ENCODE assay signal across 8 cellular contexts in the genomic region with DNA sequence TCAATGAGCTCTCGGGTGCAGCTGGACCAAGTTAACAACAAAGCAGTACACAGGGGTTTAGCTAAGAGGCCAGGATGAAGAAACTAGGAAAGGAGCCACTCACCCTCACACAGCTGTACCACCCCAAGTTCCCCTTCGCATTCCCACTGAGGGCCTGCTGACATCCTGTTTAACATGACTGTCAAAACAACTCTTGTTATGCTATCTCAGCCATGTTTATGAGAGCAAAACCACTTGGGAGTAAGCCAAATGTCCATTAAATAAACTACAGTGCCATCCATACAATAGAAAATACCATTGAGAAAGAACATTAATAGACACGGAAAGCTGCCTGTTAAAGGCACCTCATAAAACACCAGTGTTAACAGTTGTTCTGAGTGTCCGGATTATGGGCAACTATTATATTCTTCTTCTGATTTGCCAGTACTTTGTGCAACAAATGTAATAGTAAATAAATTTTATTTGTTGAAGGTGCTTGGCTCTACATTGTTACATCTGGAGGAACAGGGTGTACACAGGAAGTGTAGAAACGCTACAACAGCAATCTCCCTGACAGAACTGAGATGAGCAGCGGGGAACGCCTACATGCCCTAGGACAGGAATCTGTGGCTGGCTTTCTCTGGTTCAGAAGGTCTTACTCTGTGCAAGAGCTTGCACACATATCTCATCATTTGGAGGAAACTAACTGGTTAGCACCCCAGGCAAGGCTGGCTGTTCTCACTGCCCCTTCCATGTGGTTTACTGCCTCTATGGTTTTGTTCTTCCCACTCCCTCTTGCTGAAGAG.
DNase-seq lines count a peak whose midpoint lies in the region; ATAC-seq, FAIRE-seq and TF ChIP-seq lines count a peak whose summit lies in the region.

No MANE protein-coding gene starts in this region.

- no peak for TF ChIP-seq RAD21 in liver (IDR thresholded peaks at IDR 0.05)
- no peak for TF ChIP-seq RAD21 in HepG2 (CRISPR knock-in tag; IDR thresholded peaks at IDR 0.05)

- H3K9ac ChIP-seq in liver (ENCODE audit: low read depth in 1 of 2, low read length in 2 of 2) (no peak overlapping the region), HepG2 (ENCODE audit: insufficient read depth, low read depth, low read length) (no peak overlapping the region)

- H3K4me3 ChIP-seq in liver (ENCODE audit: low read depth in 1 of 3, low read length in 3 of 3) (no peak overlapping the region), HepG2 (replicated peaks in 1 of 3; ENCODE audit: insufficient read depth in 1 of 3, low read depth in 2 of 3, low read length in 3 of 3) (no peak overlapping the region), hepatocyte (no peak overlapping the region)

- H3K4me1 Mint-ChIP-seq in activated CD4-positive, alpha-beta T cell treated with anti-CD3 and anti-CD28 coated beads, Interleukin-2, amount 10 ng/mL, durations not matched to agents 7 days and 5 days, result peaks cover 70% of the 10 kb centered on the region

- H3K27ac ChIP-seq in liver (ENCODE audit: low read depth in 1 of 2, low read length in 2 of 2) (no peak overlapping the region), HepG2 (ENCODE audit: extremely low read length, insufficient read depth, low read length) (no peak overlapping the region), hepatocyte (peak overlapping the region; percentile 74)

- no peaks in the 10 kb centered on the region for H3K9me3 Mint-ChIP-seq in activated CD4-positive, alpha-beta T cell treated with anti-CD3 and anti-CD28 coated beads, Interleukin-2, amount 10 ng/mL, durations not matched to agents 7 days and 5 days

- TF ChIP-seq CTCF in liver (IDR thresholded peaks at IDR 0.05; ENCODE audit: low read depth, low read length, missing input control) (no peak), HepG2 (CRISPR knock-in tag; IDR thresholded peaks at IDR 0.05) (no peak), hepatocyte (IDR thresholded peaks at IDR 0.05; ENCODE audit: poor library complexity) (no peak)

- H3K4me1 ChIP-seq in liver (ENCODE audit: control insufficient read depth in 4 of 4, insufficient read depth in 4 of 4, low read length in 3 of 4), result peaks cover 0 to 6% (median 2%) of the 10 kb centered on the region in 4 donors
- no peaks in the 10 kb centered on the region for H3K4me1 ChIP-seq in HepG2 (ENCODE audit: insufficient read depth, low read length)
- H3K4me1 ChIP-seq in hepatocyte (ENCODE audit: insufficient read depth), result peaks cover 30% of the 10 kb centered on the region

- DNase-seq in HepG2 (ENCODE audit: low spot score), result no peak
- DNase-seq in HT1080 (ENCODE audit: low read depth), result peak; percentile 48
- peak; percentile 49 for DNase-seq in activated CD4-positive, alpha-beta T cell treated with anti-CD3 and anti-CD28 coated beads, Interleukin-2, amount 10 ng/mL, durations not matched to agents 7 days and 5 days
- DNase-seq in hepatocyte (ENCODE audit: low spot score), result peak; percentile 59
- no peak for DNase-seq in SW 1271 (lab: John Stamatoyannopoulos, UW)
- DNase-seq in DMS 273 treated with DMSO at 0.1 percent for 48 hours (lab: John Stamatoyannopoulos, UW), result no peak
- DNase-seq in NCI-H446 treated with DMSO at 0.1 percent for 48 hours (lab: John Stamatoyannopoulos, UW), result no peak

- POLR2A ChIA-PET in HepG2 (lab: Yijun Ruan, JAX), result no interaction called here
- POLR2A ChIA-PET in activated CD4-positive, alpha-beta T cell treated with anti-CD3 and anti-CD28 coated beads, Interleukin-2, amount 10 ng/mL, durations not matched to agents 7 days and 5 days (lab: Charles Lee), result no interaction called here

- H3K9me3 ChIP-seq in liver (ENCODE audit: control insufficient read depth in 4 of 4, low read length in 3 of 4) (no peaks in the 10 kb centered on the region), HepG2 (ENCODE audit: low read length) (no peaks in the 10 kb centered on the region), hepatocyte (ENCODE audit: low read depth) (no peaks in the 10 kb centered on the region)

- 72% methylated on average over 7 of the region's 7 CpGs for WGBS in liver
- WGBS in HepG2 (ENCODE audit: low lambda C conversion rate), result 23% methylated on average over 7 of the region's 7 CpGs
- WGBS in hepatocyte (ENCODE audit: low lambda C conversion rate, missing lambda C conversion rate), result 51% methylated on average over 7 of the region's 7 CpGs

- no peak for TF ChIP-seq EP300 in HepG2 (IDR thresholded peaks at IDR 0.05; ENCODE audit: low read depth in 2 of 2, low read length in 2 of 2)
- TF ChIP-seq EP300 in HepG2 (CRISPR knock-in tag; IDR thresholded peaks at IDR 0.05; ENCODE audit: borderline replicate concordance), result no peak

- no peak for ATAC-seq in HepG2

- no peak for TF ChIP-seq POLR2A in HepG2 (IDR thresholded peaks at IDR 0.05; ENCODE audit: insufficient read depth in 1 of 2, low read depth in 2 of 2, low read length in 2 of 2)

- no peaks in the 10 kb centered on the region for H3K36me3 ChIP-seq in liver (ENCODE audit: control insufficient read depth in 4 of 4, insufficient read depth in 3 of 4, low read depth in 1 of 4, low read length in 3 of 4)
- H3K36me3 ChIP-seq in HepG2 (replicated peaks in 1 of 2; ENCODE audit: control insufficient read depth in 1 of 2, insufficient read depth in 2 of 2, low read length in 2 of 2), result no peaks in the 10 kb centered on the region
- no peaks in the 10 kb centered on the region for H3K36me3 ChIP-seq in hepatocyte (replicated peaks; ENCODE audit: insufficient read depth, low read depth)

- no TSS peak for BruUV-seq in HepG2 (replicated peaks; lab: Mats Ljungman, UMichigan)

- in situ Hi-C loops in HepG2 (cut with HindIII; ENCODE audit: extremely low pct_ligation_motif_present, low pct_unique_long_range_greater_than_20kb), result no loop called here

- H3K27ac Mint-ChIP-seq in activated CD4-positive, alpha-beta T cell treated with anti-CD3 and anti-CD28 coated beads, Interleukin-2, amount 10 ng/mL, durations not matched to agents 7 days and 5 days, result peak overlapping the region; percentile 87

- H4K20me1 ChIP-seq in HepG2 (ENCODE audit: insufficient read depth, low read length), result no peaks in the 10 kb centered on the region
- no peaks in the 10 kb centered on the region for H4K20me1 ChIP-seq in hepatocyte (ENCODE audit: insufficient read depth, poor library complexity, severe bottlenecking)

- no peaks in the 10 kb centered on the region for H3K27me3 Mint-ChIP-seq in activated CD4-positive, alpha-beta T cell treated with anti-CD3 and anti-CD28 coated beads, Interleukin-2, amount 10 ng/mL, durations not matched to agents 7 days and 5 days

- H3K27me3 ChIP-seq in liver (ENCODE audit: control insufficient read depth in 4 of 4, insufficient read depth in 4 of 4, low read length in 3 of 4), result no peaks in the 10 kb centered on the region
- peaks cover 0 to 4% of the 10 kb centered on the region in 2 experiments; a peak in 1 of 5 replicates for H3K27me3 ChIP-seq in HepG2 (ENCODE audit: control insufficient read depth in 1 of 2, insufficient read depth in 2 of 2, low read length in 2 of 2)
- no peaks in the 10 kb centered on the region for H3K27me3 ChIP-seq in hepatocyte

- peaks cover 4% of the 10 kb centered on the region for H3K36me3 Mint-ChIP-seq in activated CD4-positive, alpha-beta T cell treated with anti-CD3 and anti-CD28 coated beads, Interleukin-2, amount 10 ng/mL, durations not matched to agents 7 days and 5 days (ENCODE audit: low read depth)

- intact Hi-C loops in HepG2 (cut with micrococcal nuclease; ENCODE audit: unreplicated experiment), result no loop called here

- H3K4me2 ChIP-seq in HepG2 (ENCODE audit: low read depth, low read length) (no peak overlapping the region), hepatocyte (peak overlapping the region; percentile 48)

- H3K79me2 ChIP-seq in HepG2 (ENCODE audit: insufficient read depth, low read length), result no peaks in the 10 kb centered on the region
- H3K79me2 ChIP-seq in hepatocyte, result no peaks in the 10 kb centered on the region

- no peak overlapping the region for H3K4me3 Mint-ChIP-seq in activated CD4-positive, alpha-beta T cell treated with anti-CD3 and anti-CD28 coated beads, Interleukin-2, amount 10 ng/mL, durations not matched to agents 7 days and 5 days

- CTCF ChIA-PET in HepG2 (lab: Yijun Ruan, JAX; ENCODE audit: low intra/inter-chr PET ratio, low total read pairs), result no interaction called here
- CTCF ChIA-PET in activated CD4-positive, alpha-beta T cell treated with anti-CD3 and anti-CD28 coated beads, Interleukin-2, amount 10 ng/mL, durations not matched to agents 7 days and 5 days (lab: Charles Lee), result interaction anchor here (1.2 kb wide), 1 partner anchor 10 kb away, joined by 3 read pairs; no protein-coding TSS in a partner anchor

- H3K9me2 ChIP-seq in hepatocyte (replicated peaks; ENCODE audit: insufficient read depth), result no peaks in the 10 kb centered on the region

- H2AFZ ChIP-seq in HepG2 (ENCODE audit: low read length), result no peak overlapping the region
- no peak overlapping the region for H2AFZ ChIP-seq in hepatocyte

- FAIRE-seq in HepG2 (lab: Jason Lieb, UNC), result no peak

TF ChIP-seq in liver, 16 proteins besides CTCF, POLR2A, EP300 and RAD21:
- TF ChIP-seq TAF1 (conservative IDR thresholded peaks at IDR 0.05) (no peak), FOXA2 (IDR thresholded peaks at IDR 0.05) (no peak), RXRA (IDR thresholded peaks at IDR 0.05) (no peak), SP1 (IDR thresholded peaks at IDR 0.05) (no peak), YY1 (IDR thresholded peaks at IDR 0.05) (peak; percentile 34), GABPA (IDR thresholded peaks at IDR 0.05 in 1 of 2, conservative IDR thresholded peaks at IDR 0.05 in 1 of 2) (no peak)
- TF ChIP-seq, protein P1, sequence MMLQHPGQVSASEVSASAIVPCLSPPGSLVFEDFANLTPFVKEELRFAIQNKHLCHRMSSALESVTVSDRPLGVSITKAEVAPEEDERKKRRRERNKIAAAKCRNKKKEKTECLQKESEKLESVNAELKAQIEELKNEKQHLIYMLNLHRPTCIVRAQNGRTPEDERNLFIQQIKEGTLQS (IDR thresholded peaks at IDR 0.05), result no peak

Comparison
In these comparisons a context has a peak if more than half of its experiments do, and no peak if none do; other contexts are left out.
1. DNase-seq: peak in HT1080 (single experiment), activated CD4-positive, alpha-beta T cell treated with anti-CD3 and anti-CD28 coated beads, Interleukin-2, amount 10 ng/mL, durations not matched to agents 7 days and 5 days (single experiment) and hepatocyte (single experiment); none in HepG2 (single experiment), SW 1271 (0 of 2), DMS 273 treated with DMSO at 0.1 percent for 48 hours (single experiment) and NCI-H446 treated with DMSO at 0.1 percent for 48 hours (single experiment).